In genomic region chr9:136399176-136400037, GRCh38 we compare ENCODE assay signal across 8 cellular contexts. TPM values are rescaled to one million over a fixed set of nuclear protein-coding genes. Genes with fewer than 3 reads are reported as not detected.
A peak's percentile ranks its signal among the peaks of the same experiment; 100 is the strongest.
DNase-seq lines count a peak whose midpoint lies in the region; ATAC-seq, FAIRE-seq and TF ChIP-seq lines count a peak whose summit lies in the region.

No MANE protein-coding gene starts in this region.

- H3K27ac Mint-ChIP-seq in stimulated activated naive CD8-positive, alpha-beta T cell treated with anti-CD3 and anti-CD28 coated beads, Interleukin-15, Interleukin-2, amounts not matched to agents 100 ng/mL and 50 ng/mL, for 24 hours: peak overlapping the region; percentile 91

- peaks cover 0 to 33% (median 13%) of the 10 kb centered on the region in 4 donors for H3K4me1 ChIP-seq in right lobe of liver

- no peak for TF ChIP-seq POLR2A in right lobe of liver (IDR thresholded peaks at IDR 0.05)

- H3K4me1 Mint-ChIP-seq in stimulated activated naive CD8-positive, alpha-beta T cell treated with anti-CD3 and anti-CD28 coated beads, Interleukin-15, Interleukin-2, amounts not matched to agents 100 ng/mL and 50 ng/mL, for 24 hours (ENCODE audit: low read depth): peaks cover 48% of the 10 kb centered on the region

- FAIRE-seq in bronchial epithelial cell (lab: Jason Lieb, UNC): no peak

- H3K9me3 Mint-ChIP-seq in stimulated activated naive CD8-positive, alpha-beta T cell treated with anti-CD3 and anti-CD28 coated beads, Interleukin-15, Interleukin-2, amounts not matched to agents 100 ng/mL and 50 ng/mL, for 24 hours: no peaks in the 10 kb centered on the region

- ATAC-seq in GM18502 (IDR thresholded peaks at IDR 0.05; ENCODE audit: poor library complexity, unreplicated experiment): peak; percentile 20
- ATAC-seq in HG03025 (IDR thresholded peaks at IDR 0.05; ENCODE audit: low FRiP score, unreplicated experiment): peak; percentile 9
- ATAC-seq in right lobe of liver: peak; percentile 5 to 33 (median 12)

- H3K36me3 ChIP-seq in bronchial epithelial cell (ENCODE audit: control insufficient read depth, insufficient read depth, low read length) (peaks cover 38% of the 10 kb centered on the region), right lobe of liver (peaks cover 0 to 20% (median 8%) of the 10 kb centered on the region in 4 donors)

- peaks cover 52% of the 10 kb centered on the region for H3K36me3 Mint-ChIP-seq in stimulated activated naive CD8-positive, alpha-beta T cell treated with anti-CD3 and anti-CD28 coated beads, Interleukin-15, Interleukin-2, amounts not matched to agents 100 ng/mL and 50 ng/mL, for 24 hours (ENCODE audit: low read depth)

- H3K9me3 ChIP-seq in right lobe of liver: no peaks in the 10 kb centered on the region

- TF ChIP-seq CTCF in bronchial epithelial cell (IDR thresholded peaks at IDR 0.05; ENCODE audit: insufficient read depth, low read length, severe bottlenecking) (no peak), right lobe of liver (IDR thresholded peaks at IDR 0.05) (no peak)

- H3K27me3 Mint-ChIP-seq in stimulated activated naive CD8-positive, alpha-beta T cell treated with anti-CD3 and anti-CD28 coated beads, Interleukin-15, Interleukin-2, amounts not matched to agents 100 ng/mL and 50 ng/mL, for 24 hours: no peaks in the 10 kb centered on the region

- intact Hi-C loops in right lobe of liver (cut with DNase I): no loop called here

- DNase-seq in T-helper 1 cell (peak in 3 of 5 donors; percentile 32 to 42 (median 33)), bronchial epithelial cell (ENCODE audit: low read depth) (peak; percentile 7), right lobe of liver (peak in 1 of 3 donors; percentile 62), OCI-M2 (lab: John Stamatoyannopoulos, UW; ENCODE audit: unreplicated experiment) (no peak), NCI-H2196 (lab: John Stamatoyannopoulos, UW; ENCODE audit: unreplicated experiment) (no peak)

- H3K4me3 Mint-ChIP-seq in stimulated activated naive CD8-positive, alpha-beta T cell treated with anti-CD3 and anti-CD28 coated beads, Interleukin-15, Interleukin-2, amounts not matched to agents 100 ng/mL and 50 ng/mL, for 24 hours: peak overlapping the region; percentile 94

- H3K27me3 ChIP-seq in bronchial epithelial cell (ENCODE audit: control insufficient read depth, insufficient read depth, low read length): no peaks in the 10 kb centered on the region
- no peaks in the 10 kb centered on the region for H3K27me3 ChIP-seq in right lobe of liver

- peak overlapping the region; percentile 23 to 55 (median 51) for H3K27ac ChIP-seq in right lobe of liver

- 5% methylated on average over 4 of the region's 67 CpGs for WGBS in right lobe of liver (ENCODE audit: insufficient coverage, low coverage, low lambda C conversion rate, missing lambda C conversion rate)

- H3K4me3 ChIP-seq in bronchial epithelial cell (ENCODE audit: low read depth, low read length) (peak overlapping the region; percentile 87), right lobe of liver (peak overlapping the region; percentile 96 to 99 (median 97))

RNA-seq across cellular contexts. Expression of gene SNAPC4, which starts 0.6 kb away (rescaled TPM):
- total RNA-seq in bronchial epithelial cell: 3.7 and 3.8 TPM in 2 replicates
- total RNA-seq in right lobe of liver: 1 to 10 TPM; 3.8 to 6.5 (median 5.4) TPM

RNA-seq across cellular contexts. Expression of gene ENTR1, which starts 11.0 kb away (rescaled TPM):
- total RNA-seq in bronchial epithelial cell: 48.9 and 89.0 TPM in 2 replicates
- 10 to 100 TPM; 27.9 to 53.5 (median 35.4) TPM for total RNA-seq in right lobe of liver

RNA-seq across cellular contexts. Expression of gene PMPCA, which starts 11.1 kb away (rescaled TPM):
- total RNA-seq in bronchial epithelial cell (39.2 and 43.2 TPM in 2 replicates), right lobe of liver (10 to 100 TPM; 49.6 to 64.9 (median 52.8) TPM)

RNA-seq across cellular contexts. Expression of gene CARD9, which starts 25.9 kb away (rescaled TPM):
- total RNA-seq in bronchial epithelial cell (0.51 and 0.53 TPM in 2 replicates), right lobe of liver (1 to 10 TPM in 3 of 6 experiments, under 1 TPM in 3; 0.48 to 1.6 (median 1.1) TPM)

RNA-seq across cellular contexts. Expression of gene DNLZ, which starts 35.9 kb away (rescaled TPM):
- total RNA-seq in bronchial epithelial cell: 14.5 and 17.4 TPM in 2 replicates
- total RNA-seq in right lobe of liver: 10 to 100 TPM in 3 of 6 experiments, 1 to 10 TPM in 3; 5.0 to 26.0 (median 10.4) TPM

Comparison
In these comparisons a context has a peak if more than half of its experiments do, and no peak if none do; other contexts are left out.
1. DNase-seq: peak in T-helper 1 cell (3 of 5) and bronchial epithelial cell (single experiment); none in OCI-M2 (single experiment) and NCI-H2196 (single experiment).
2. Peak in every context shown above with its lines, with median percentiles within 50 percentile points of each other: ATAC-seq.